ENCODE assay signal across 25 cellular contexts in the genomic region with DNA sequence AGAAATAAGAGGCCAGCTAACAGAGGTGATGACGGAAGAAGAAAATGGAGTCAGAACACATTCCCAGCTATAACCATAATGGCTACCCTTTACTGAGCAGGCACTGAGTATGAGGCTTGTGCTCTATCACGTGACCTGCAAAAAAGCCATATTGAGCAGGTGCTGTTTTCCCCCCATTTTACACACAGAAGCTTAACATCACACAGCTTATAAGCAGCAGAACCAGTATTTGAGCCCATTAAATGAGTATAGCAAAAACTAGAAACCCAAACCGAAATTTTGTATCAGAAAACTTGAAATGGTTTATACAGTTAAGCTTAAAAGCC.
"Had no signal": no experiment of that assay in that cellular context is flagged by ENCODE, and none has a peak within 500 bp of the region (broad histone marks: within the 10 kb centered on the region; RNA-seq: fewer than 3 reads in every experiment).

No MANE protein-coding gene starts in this region.

- H3K9me3 ChIP-seq: ascending aorta, breast epithelium, colonic mucosa had no signal

- H3K27me3 ChIP-seq: ascending aorta, breast epithelium, cardiac muscle cell, colonic mucosa had no signal

- H3K4me3 ChIP-seq: ascending aorta, breast epithelium, cardiac muscle cell, colonic mucosa had no signal

- H3K4me1 ChIP-seq: colonic mucosa had no signal

- FAIRE-seq: frontal cortex had no signal

- H3K27ac ChIP-seq: ascending aorta, breast epithelium, cardiac muscle cell, colonic mucosa, VCaP had no signal

- H3K36me3 ChIP-seq: ascending aorta, breast epithelium, cardiac muscle cell, colonic mucosa had no signal

- DNase-seq: activated CD4-positive, alpha-beta memory T cell treated with anti-CD3 and anti-CD28 coated beads, Interleukin-2, amount 10 ng/mL, durations not matched to agents 7 days and 5 days; activated CD4-positive, alpha-beta T cell treated with anti-CD3 and anti-CD28 coated beads for 1 hour; activated CD4-positive, alpha-beta T cell treated with anti-CD3 and anti-CD28 coated beads for 4 hours; activated CD4-positive, alpha-beta T cell treated with anti-CD3 and anti-CD28 coated beads, Interleukin-2, amount 10 ng/mL, durations not matched to agents 7 days and 5 days; activated CD4-positive, alpha-beta T cell treated with anti-CD3 and anti-CD28 coated beads, Interleukin-2, amount 50 U/mL, for 4 hours; activated CD8-positive, alpha-beta memory T cell treated with anti-CD3 and anti-CD28 coated beads, Interleukin-2, amount 50 U/mL, for 48 hours; activated gamma-delta T cell; activated naive CD4-positive, alpha-beta T cell; activated naive CD4-positive, alpha-beta T cell treated with anti-CD3 and anti-CD28 coated beads, Interleukin-2, amount 10 ng/mL, durations not matched to agents 7 days and 5 days; activated naive CD8-positive, alpha-beta T cell treated with anti-CD3 and anti-CD28 coated beads, Interleukin-2, amount 10 ng/mL, durations not matched to agents 7 days and 5 days; activated T-cell treated with anti-CD3 and anti-CD28 coated beads for 4 hours; activated T-cell treated with anti-CD3 and anti-CD28 coated beads, Interleukin-2, amount 50 U/mL, for 24 hours; activated T-cell treated with anti-CD3 and anti-CD28 coated beads, Interleukin-2, amount 50 U/mL, for 72 hours; central memory CD4-positive, alpha-beta T cell; cerebellar nuclear complex; colonic mucosa; effector memory CD4-positive, alpha-beta T cell; endodermal cell; foreskin fibroblast; T-helper 2 cell had no signal
